In genomic region chr7:135930565-135931423, GRCh38 we compare ENCODE assay signal across 11 cellular contexts. TPM values are rescaled to one million over a fixed set of nuclear protein-coding genes. Genes with fewer than 3 reads are reported as not detected.
DNase-seq lines count a peak whose midpoint lies in the region; ATAC-seq, FAIRE-seq and TF ChIP-seq lines count a peak whose summit lies in the region.
"Had no signal": no experiment of that assay in that cellular context is flagged by ENCODE, and none has a peak within 500 bp of the region (broad histone marks: within the 10 kb centered on the region; RNA-seq: fewer than 3 reads in every experiment).

No MANE protein-coding gene starts in this region.

- ATAC-seq in right lobe of liver (peak; percentile 28 to 57 (median 37)), HepG2 (no peak), left ventricle myocardium superior (peak; percentile 89)

- no peak for TF ChIP-seq RAD21 in HepG2 (CRISPR knock-in tag; IDR thresholded peaks at IDR 0.05)

- H3K27me3 ChIP-seq in right lobe of liver (no peaks in the 10 kb centered on the region), HepG2 (ENCODE audit: control insufficient read depth in 1 of 2, insufficient read depth in 2 of 2, low read length in 2 of 2) (no peaks in the 10 kb centered on the region), adipocyte (replicated peaks; ENCODE audit: control insufficient read depth, insufficient read depth, low read length) (no peaks in the 10 kb centered on the region)

- DNase-seq in right lobe of liver = no peak
- no peak for DNase-seq in HepG2 (ENCODE audit: low spot score)
- peak; percentile 67 for DNase-seq in adipocyte (ENCODE audit: low read depth)
- no peak for DNase-seq in left ventricle myocardium superior
- no peak for DNase-seq in HEK293T (ENCODE audit: extremely low spot score)
- no peak for DNase-seq in nucleus accumbens (lab: John Stamatoyannopoulos, UW)
- no peak for DNase-seq in NCI-H1436 (lab: John Stamatoyannopoulos, UW)
- no peak for DNase-seq in Calu3

- H3K36me3 ChIP-seq in right lobe of liver (no peaks in the 10 kb centered on the region), HepG2 (replicated peaks in 1 of 2; ENCODE audit: control insufficient read depth in 1 of 2, insufficient read depth in 2 of 2, low read length in 2 of 2) (peaks cover 3 to 15% of the 10 kb centered on the region in 2 experiments; a peak in 3 of 5 replicates), adipocyte (ENCODE audit: control insufficient read depth, insufficient read depth, low read length, severe bottlenecking) (peaks cover 29% of the 10 kb centered on the region)

- H3K9me3 ChIP-seq in right lobe of liver (no peaks in the 10 kb centered on the region), HepG2 (ENCODE audit: low read length) (no peaks in the 10 kb centered on the region), adipocyte (ENCODE audit: control insufficient read depth, low read length) (no peaks in the 10 kb centered on the region)

- H3K36me3 Mint-ChIP-seq in Calu3 (ENCODE audit: insufficient read depth, unreplicated experiment) = peaks cover 5% of the 10 kb centered on the region

- no peaks in the 10 kb centered on the region for H4K20me1 ChIP-seq in HepG2 (ENCODE audit: insufficient read depth, low read length)

- CTCF ChIA-PET in HepG2 (lab: Yijun Ruan, JAX; ENCODE audit: low intra/inter-chr PET ratio, low total read pairs) = no interaction called here
- CTCF ChIA-PET in HEK293T (lab: Yijun Ruan, JAX) = no interaction called here
- CTCF ChIA-PET in Calu3 (lab: Charles Lee) = no interaction called here

- H3K4me1 ChIP-seq in right lobe of liver (peaks cover 0 to 3% (median 0%) of the 10 kb centered on the region in 4 donors), HepG2 (ENCODE audit: insufficient read depth, low read length) (no peaks in the 10 kb centered on the region), adipocyte (ENCODE audit: control insufficient read depth, insufficient read depth, low read length) (peaks cover 21% of the 10 kb centered on the region)

- no peak overlapping the region for H3K4me3 ChIP-seq in right lobe of liver
- H3K4me3 ChIP-seq in HepG2 (replicated peaks in 1 of 3; ENCODE audit: insufficient read depth in 1 of 3, low read depth in 2 of 3, low read length in 3 of 3) = no peak overlapping the region
- H3K4me3 ChIP-seq in adipocyte (ENCODE audit: low read length) = no peak overlapping the region

- no peak for FAIRE-seq in HepG2 (lab: Jason Lieb, UNC)
- FAIRE-seq: G401.6 had no signal

- no peak overlapping the region for H2AFZ ChIP-seq in HepG2 (ENCODE audit: low read length)

- H3K9me3 Mint-ChIP-seq in Calu3 (ENCODE audit: low read depth, unreplicated experiment) = peaks cover 2% of the 10 kb centered on the region
- H3K9me3 Mint-ChIP-seq: IgD-negative memory B cell had no signal

- BruUV-seq in HepG2 (replicated peaks; lab: Mats Ljungman, UMichigan) (no TSS peak), Calu3 (replicated peaks; lab: Mats Ljungman, UMichigan) (no TSS peak)

- POLR2A ChIA-PET in HepG2 (lab: Yijun Ruan, JAX) (no interaction called here), HEK293T (lab: Yijun Ruan, JAX) (interaction anchor here (1.2 kb wide), 1 partner anchor 10 kb away, joined by 5 read pairs; no protein-coding TSS in a partner anchor)

- H3K4me1 Mint-ChIP-seq in Calu3 (ENCODE audit: low read depth, unreplicated experiment) = peaks cover 29% of the 10 kb centered on the region

- 72% methylated on average over 9 of the region's 9 CpGs for WGBS in right lobe of liver (ENCODE audit: insufficient coverage, low coverage, low lambda C conversion rate, missing lambda C conversion rate)
- WGBS in HepG2 (ENCODE audit: low lambda C conversion rate) = 96% methylated on average over 9 of the region's 9 CpGs

- in situ Hi-C loops in HepG2 (cut with HindIII; ENCODE audit: extremely low pct_ligation_motif_present, low pct_unique_long_range_greater_than_20kb) = no loop called here

- H3K79me2 ChIP-seq in HepG2 (ENCODE audit: insufficient read depth, low read length) = no peaks in the 10 kb centered on the region

- H3K27ac Mint-ChIP-seq in Calu3 (ENCODE audit: unreplicated experiment) = no peak overlapping the region
- H3K27ac Mint-ChIP-seq: IgD-negative memory B cell had no signal

- TF ChIP-seq CTCF in right lobe of liver (IDR thresholded peaks at IDR 0.05) (no peak), HepG2 (CRISPR knock-in tag; IDR thresholded peaks at IDR 0.05) (no peak), Calu3 (IDR thresholded peaks at IDR 0.05; ENCODE audit: unreplicated experiment) (no peak)

- H3K27me3 Mint-ChIP-seq in Calu3 (ENCODE audit: unreplicated experiment) = no peaks in the 10 kb centered on the region
- H3K27me3 Mint-ChIP-seq: IgD-negative memory B cell had no signal

- H3K27ac ChIP-seq in right lobe of liver = no peak overlapping the region
- no peak overlapping the region for H3K27ac ChIP-seq in HepG2 (ENCODE audit: extremely low read length, insufficient read depth, low read length)
- H3K27ac ChIP-seq: RWPE1 had no signal

- H3K4me3 Mint-ChIP-seq in Calu3 (ENCODE audit: low read depth, unreplicated experiment) = no peak overlapping the region
- H3K4me3 Mint-ChIP-seq: IgD-negative memory B cell had no signal

- TF ChIP-seq EP300 in HepG2 (IDR thresholded peaks at IDR 0.05; ENCODE audit: low read depth in 2 of 2, low read length in 2 of 2) (no peak), HepG2 (CRISPR knock-in tag; IDR thresholded peaks at IDR 0.05; ENCODE audit: borderline replicate concordance) (no peak)

- no peak overlapping the region for H3K9ac ChIP-seq in HepG2 (ENCODE audit: insufficient read depth, low read depth, low read length)
- no peak overlapping the region for H3K9ac ChIP-seq in adipocyte (ENCODE audit: low read length)

- no peak overlapping the region for H3K4me2 ChIP-seq in HepG2 (ENCODE audit: low read depth, low read length)

- intact Hi-C loops in right lobe of liver (cut with DNase I) = no loop called here
- intact Hi-C loops in HepG2 (cut with micrococcal nuclease; ENCODE audit: unreplicated experiment) = no loop called here
- intact Hi-C loops in left ventricle myocardium superior (cut with micrococcal nuclease) = no loop called here
- intact Hi-C loops in Calu3 (cut with micrococcal nuclease; ENCODE audit: unreplicated experiment) = no loop called here

- TF ChIP-seq POLR2A in right lobe of liver (IDR thresholded peaks at IDR 0.05) (no peak), HepG2 (IDR thresholded peaks at IDR 0.05; ENCODE audit: insufficient read depth in 1 of 2, low read depth in 2 of 2, low read length in 2 of 2) (no peak)

TF ChIP-seq in HepG2, 621 proteins besides CTCF, POLR2A, EP300 and RAD21:
- TF ChIP-seq, protein P1, sequence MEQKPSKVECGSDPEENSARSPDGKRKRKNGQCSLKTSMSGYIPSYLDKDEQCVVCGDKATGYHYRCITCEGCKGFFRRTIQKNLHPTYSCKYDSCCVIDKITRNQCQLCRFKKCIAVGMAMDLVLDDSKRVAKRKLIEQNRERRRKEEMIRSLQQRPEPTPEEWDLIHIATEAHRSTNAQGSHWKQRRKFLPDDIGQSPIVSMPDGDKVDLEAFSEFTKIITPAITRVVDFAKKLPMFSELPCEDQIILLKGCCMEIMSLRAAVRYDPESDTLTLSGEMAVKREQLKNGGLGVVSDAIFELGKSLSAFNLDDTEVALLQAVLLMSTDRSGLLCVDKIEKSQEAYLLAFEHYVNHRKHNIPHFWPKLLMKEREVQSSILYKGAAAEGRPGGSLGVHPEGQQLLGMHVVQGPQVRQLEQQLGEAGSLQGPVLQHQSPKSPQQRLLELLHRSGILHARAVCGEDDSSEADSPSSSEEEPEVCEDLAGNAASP (CRISPR knock-in tag; IDR thresholded peaks at IDR 0.05; ENCODE audit: borderline replicate concordance) = no peak
- TF ChIP-seq ZNF629 (CRISPR knock-in tag; conservative IDR thresholded peaks at IDR 0.05) = no peak
- no peak for TF ChIP-seq CCDC6 (CRISPR knock-in tag; IDR thresholded peaks at IDR 0.05)

TF ChIP-seq in HEK293T, 16 proteins besides CTCF, POLR2A, EP300 and RAD21:
- TF ChIP-seq ZNF384 (IDR thresholded peaks at IDR 0.05) = no peak
- TF ChIP-seq HDGF (IDR thresholded peaks at IDR 0.05; ENCODE audit: borderline replicate concordance) = no peak
- no peak for TF ChIP-seq SUZ12 (IDR thresholded peaks at IDR 0.05)
- no peak for TF ChIP-seq LEF1 (IDR thresholded peaks at IDR 0.05; ENCODE audit: borderline replicate concordance)
- TF ChIP-seq TARDBP (IDR thresholded peaks at IDR 0.05) = no peak
- no peak for TF ChIP-seq ARNT (IDR thresholded peaks at IDR 0.05)
- no peak for TF ChIP-seq L3MBTL2 (conservative IDR thresholded peaks at IDR 0.05)
- no peak for TF ChIP-seq FOXK2 (IDR thresholded peaks at IDR 0.05)
- no peak for TF ChIP-seq BHLHE40 (IDR thresholded peaks at IDR 0.05; ENCODE audit: borderline replicate concordance)
- no peak for TF ChIP-seq FOXA1 (IDR thresholded peaks at IDR 0.05)
- TF ChIP-seq FOXM1 (IDR thresholded peaks at IDR 0.05; ENCODE audit: borderline replicate concordance) = no peak
- TF ChIP-seq SP1 (IDR thresholded peaks at IDR 0.05) = no peak
- no peak for TF ChIP-seq NFRKB (IDR thresholded peaks at IDR 0.05)

RNA-seq across cellular contexts. Expression of gene MTPN, which starts 46.4 kb away (rescaled TPM):
- total RNA-seq in right lobe of liver (10 to 100 TPM; 31.6 to 42.3 (median 39.5) TPM), HepG2 (2016; rRNA removed; fragmentation: Illumina TruSeq; extraction: Trizol) (71.7 and 119 TPM in 2 replicates), left ventricle myocardium superior (75.2 TPM), Calu3 (2022) (122 TPM in 2 replicates)
- 5.7 and 5.9 TPM in 2 replicates for total RNA-seq in HepG2 (2016; cell fraction: cytosol; rRNA removed; fragmentation: Illumina TruSeq; extraction: Trizol; ENCODE audit: low read depth)
- total RNA-seq in HepG2 (2016; cell fraction: insoluble cytoplasmic fraction; rRNA removed; fragmentation: Illumina TruSeq; extraction: Trizol) = 72.1 and 120 TPM in 2 replicates
- total RNA-seq in HepG2 (2016; cell fraction: membrane; rRNA removed; fragmentation: Illumina TruSeq; extraction: Trizol) = 39.9 and 40.8 TPM in 2 replicates
- total RNA-seq in HepG2 (2016; cell fraction: nucleus; rRNA removed; fragmentation: Illumina TruSeq; extraction: Trizol) = 33.8 and 35.3 TPM in 2 replicates
- polyA plus RNA-seq in HepG2 (2011; rRNA removed) = 25.6 and 31.1 TPM in 2 replicates
- 15.2 and 21.5 TPM in 2 replicates for polyA plus RNA-seq in HepG2 (2011; cell fraction: cytosol; rRNA removed)
- polyA plus RNA-seq in HepG2 (2011; cell fraction: nucleus; rRNA removed) = 8.0 and 9.7 TPM in 2 replicates
- 39.5 and 49.7 TPM in 2 replicates for polyA plus RNA-seq in HepG2 (2012)
- polyA plus RNA-seq in HepG2 (2016; cell fraction: cytosol; fragmentation: Illumina TruSeq; extraction: Trizol; ENCODE audit: low read depth) = 3.8 and 3.9 TPM in 2 replicates
- 122 and 125 TPM in 2 replicates for polyA plus RNA-seq in HepG2 (2016; cell fraction: insoluble cytoplasmic fraction; fragmentation: Illumina TruSeq; extraction: Trizol; ENCODE audit: low read depth)
- 23.7 and 24.3 TPM in 2 replicates for polyA plus RNA-seq in HepG2 (2016; cell fraction: membrane; fragmentation: Illumina TruSeq; extraction: Trizol; ENCODE audit: low read depth)
- polyA plus RNA-seq in HepG2 (2016; cell fraction: nucleus; fragmentation: Illumina TruSeq; extraction: Trizol; ENCODE audit: insufficient read depth, low read depth) = 32.0 and 35.0 TPM in 2 replicates
- polyA minus RNA-seq in HepG2 (2011; rRNA and poly(A)+ RNA removed; ENCODE audit: low replicate concordance) = 59.8 and 73.4 TPM in 2 replicates
- 55.1 and 57.2 TPM in 2 replicates for polyA minus RNA-seq in HepG2 (2011; cell fraction: cytosol; rRNA and poly(A)+ RNA removed)
- polyA minus RNA-seq in HepG2 (2011; cell fraction: nucleus; rRNA and poly(A)+ RNA removed) = 25.1 and 29.2 TPM in 2 replicates
